In genomic region chr22:27987557-27987956, GRCh38 we compare ENCODE assay signal across 13 cellular contexts.
DNase-seq lines count a peak whose midpoint lies in the region; ATAC-seq and TF ChIP-seq lines count a peak whose summit lies in the region.
"Had no signal": no experiment of that assay in that cellular context is flagged by ENCODE, and none has a peak within 500 bp of the region (broad histone marks: within the 10 kb centered on the region; RNA-seq: fewer than 3 reads in every experiment).

No MANE protein-coding gene starts in this region.

- H3K4me2 ChIP-seq in fibroblast of lung (ENCODE audit: extremely low read depth, insufficient read depth, low read length) = no peak overlapping the region
- H3K4me2 ChIP-seq in smooth muscle cell = peak overlapping the region; percentile 56

- TF ChIP-seq CTCF in fibroblast of lung (conservative IDR thresholded peaks at IDR 0.05 in 1 of 2, IDR thresholded peaks at IDR 0.05 in 1 of 2; ENCODE audit: low read depth in 1 of 2, low read length in 2 of 2) (no peak), smooth muscle cell (IDR thresholded peaks at IDR 0.05; ENCODE audit: borderline replicate concordance, insufficient read depth, poor library complexity, severe bottlenecking) (no peak)

- H3K4me1 Mint-ChIP-seq in activated CD4-positive, alpha-beta memory T cell treated with anti-CD3 and anti-CD28 coated beads, Interleukin-2, amount 10 ng/mL, durations not matched to agents 7 days and 5 days = peaks cover 3% of the 10 kb centered on the region
- H3K4me1 Mint-ChIP-seq in activated CD4-positive, alpha-beta memory T cell treated with anti-CD3 and anti-CD28 coated beads for 36 hours (ENCODE audit: low read depth) = no peaks in the 10 kb centered on the region

- H3K4me3 ChIP-seq in fibroblast of lung (replicated peaks in 1 of 4; ENCODE audit: control extremely low read depth in 1 of 4, insufficient read depth in 1 of 4, low read depth in 3 of 4, low read length in 4 of 4) (no peak overlapping the region), smooth muscle cell (no peak overlapping the region)
- H3K4me3 ChIP-seq: body of pancreas, vagina had no signal

- H3K4me3 Mint-ChIP-seq in activated CD4-positive, alpha-beta memory T cell treated with anti-CD3 and anti-CD28 coated beads, Interleukin-2, amount 10 ng/mL, durations not matched to agents 7 days and 5 days = no peak overlapping the region
- no peak overlapping the region for H3K4me3 Mint-ChIP-seq in activated CD4-positive, alpha-beta memory T cell treated with anti-CD3 and anti-CD28 coated beads for 36 hours

- no peaks in the 10 kb centered on the region for H3K36me3 Mint-ChIP-seq in activated CD4-positive, alpha-beta memory T cell treated with anti-CD3 and anti-CD28 coated beads, Interleukin-2, amount 10 ng/mL, durations not matched to agents 7 days and 5 days (ENCODE audit: low read depth)
- H3K36me3 Mint-ChIP-seq in activated CD4-positive, alpha-beta memory T cell treated with anti-CD3 and anti-CD28 coated beads for 36 hours = no peaks in the 10 kb centered on the region

- H3K9me3 Mint-ChIP-seq in activated CD4-positive, alpha-beta memory T cell treated with anti-CD3 and anti-CD28 coated beads, Interleukin-2, amount 10 ng/mL, durations not matched to agents 7 days and 5 days = no peaks in the 10 kb centered on the region
- no peaks in the 10 kb centered on the region for H3K9me3 Mint-ChIP-seq in activated CD4-positive, alpha-beta memory T cell treated with anti-CD3 and anti-CD28 coated beads for 36 hours

- intact Hi-C loops in activated CD4-positive, alpha-beta memory T cell treated with anti-CD3 and anti-CD28 coated beads for 36 hours (cut with micrococcal nuclease) = no loop called here
- intact Hi-C loops in posterior vena cava (cut with DNase I) = no loop called here

- DNase-seq in activated CD4-positive, alpha-beta memory T cell treated with anti-CD3 and anti-CD28 coated beads, Interleukin-2, amount 10 ng/mL, durations not matched to agents 7 days and 5 days = peak; percentile 7
- no peak for DNase-seq in activated CD4-positive, alpha-beta memory T cell treated with anti-CD3 and anti-CD28 coated beads for 36 hours
- DNase-seq in MV-4-11 (lab: John Stamatoyannopoulos, UW) (peak; percentile 56), fibroblast of lung (ENCODE audit: low read depth in 2 of 2) (peak; percentile 85 to 96), smooth muscle cell (lab: John Stamatoyannopoulos, UW; ENCODE audit: unreplicated experiment) (no peak), NCI-H446 (lab: John Stamatoyannopoulos, UW) (no peak), posterior vena cava (ENCODE audit: low spot score) (no peak)
- DNase-seq: body of pancreas, left ventricle myocardium superior, NCI-H69, SW 1271 had no signal

- H3K27ac Mint-ChIP-seq in activated CD4-positive, alpha-beta memory T cell treated with anti-CD3 and anti-CD28 coated beads, Interleukin-2, amount 10 ng/mL, durations not matched to agents 7 days and 5 days = no peak overlapping the region
- no peak overlapping the region for H3K27ac Mint-ChIP-seq in activated CD4-positive, alpha-beta memory T cell treated with anti-CD3 and anti-CD28 coated beads for 36 hours

- H2AFZ ChIP-seq in fibroblast of lung (ENCODE audit: low read length) (no peak overlapping the region), smooth muscle cell (ENCODE audit: low read depth) (no peak overlapping the region)

- H3F3A ChIP-seq in smooth muscle cell (ENCODE audit: low read depth) = no peaks in the 10 kb centered on the region

- POLR2A ChIA-PET in activated CD4-positive, alpha-beta memory T cell treated with anti-CD3 and anti-CD28 coated beads, Interleukin-2, amount 10 ng/mL, durations not matched to agents 7 days and 5 days (lab: Charles Lee) = no interaction called here
- POLR2A ChIA-PET in activated CD4-positive, alpha-beta memory T cell treated with anti-CD3 and anti-CD28 coated beads for 36 hours (lab: Charles Lee) = no interaction called here

- CTCF ChIA-PET in activated CD4-positive, alpha-beta memory T cell treated with anti-CD3 and anti-CD28 coated beads, Interleukin-2, amount 10 ng/mL, durations not matched to agents 7 days and 5 days (lab: Charles Lee) = no interaction called here
- CTCF ChIA-PET in activated CD4-positive, alpha-beta memory T cell treated with anti-CD3 and anti-CD28 coated beads for 36 hours (lab: Charles Lee) = no interaction called here

- H3K27ac ChIP-seq in fibroblast of lung (ENCODE audit: insufficient read depth, low read length) = peak overlapping the region; percentile 61
- peak overlapping the region; percentile 59 for H3K27ac ChIP-seq in smooth muscle cell (ENCODE audit: low read depth)
- H3K27ac ChIP-seq: body of pancreas, vagina had no signal

- H3K9me3 ChIP-seq in fibroblast of lung (ENCODE audit: control insufficient read depth, insufficient read depth, low read depth, low read length) (no peaks in the 10 kb centered on the region), smooth muscle cell (replicated peaks; ENCODE audit: low read depth) (no peaks in the 10 kb centered on the region)
- H3K9me3 ChIP-seq: body of pancreas, vagina had no signal

- H3K9ac ChIP-seq in fibroblast of lung (ENCODE audit: insufficient read depth, low read length) (no peak overlapping the region), smooth muscle cell (ENCODE audit: low read depth) (no peak overlapping the region)

- H3K27me3 ChIP-seq in fibroblast of lung (ENCODE audit: control insufficient read depth, insufficient read depth, low read length) = no peaks in the 10 kb centered on the region
- no peaks in the 10 kb centered on the region for H3K27me3 ChIP-seq in smooth muscle cell (ENCODE audit: low read depth)
- H3K27me3 ChIP-seq: body of pancreas, vagina had no signal

- H3K4me1 ChIP-seq in fibroblast of lung (ENCODE audit: control insufficient read depth, extremely low read depth, insufficient read depth, low read length) (peaks cover 13% of the 10 kb centered on the region), smooth muscle cell (ENCODE audit: low read depth) (peaks cover 4% of the 10 kb centered on the region)
- H3K4me1 ChIP-seq: body of pancreas, vagina had no signal

- H3K36me3 ChIP-seq in fibroblast of lung (ENCODE audit: control insufficient read depth, insufficient read depth, low read length) = peaks cover 4% of the 10 kb centered on the region
- H3K36me3 ChIP-seq in smooth muscle cell (ENCODE audit: low read depth) = no peaks in the 10 kb centered on the region

- ATAC-seq in GM19324 (IDR thresholded peaks at IDR 0.05; ENCODE audit: low FRiP score, unreplicated experiment) = no peak
- ATAC-seq: body of pancreas, left ventricle myocardium superior had no signal

- WGBS in smooth muscle cell (ENCODE audit: low lambda C conversion rate) = 14% methylated on average over 6 of the region's 6 CpGs

- no peaks in the 10 kb centered on the region for H3K79me2 ChIP-seq in fibroblast of lung (ENCODE audit: control insufficient read depth, insufficient read depth, low read length)
- no peaks in the 10 kb centered on the region for H3K79me2 ChIP-seq in smooth muscle cell (ENCODE audit: low read depth)

- no peaks in the 10 kb centered on the region for H3K27me3 Mint-ChIP-seq in activated CD4-positive, alpha-beta memory T cell treated with anti-CD3 and anti-CD28 coated beads, Interleukin-2, amount 10 ng/mL, durations not matched to agents 7 days and 5 days
- no peaks in the 10 kb centered on the region for H3K27me3 Mint-ChIP-seq in activated CD4-positive, alpha-beta memory T cell treated with anti-CD3 and anti-CD28 coated beads for 36 hours

- H4K20me1 ChIP-seq in fibroblast of lung (ENCODE audit: control insufficient read depth, extremely low read depth, insufficient read depth, low read length) (no peaks in the 10 kb centered on the region), smooth muscle cell (ENCODE audit: low read depth) (peaks cover 13% of the 10 kb centered on the region)

Comparison
In these comparisons a context has a peak if more than half of its experiments do, and no peak if none do; other contexts are left out.
1. DNase-seq: peak in activated CD4-positive, alpha-beta memory T cell treated with anti-CD3 and anti-CD28 coated beads, Interleukin-2, amount 10 ng/mL, durations not matched to agents 7 days and 5 days (single experiment), MV-4-11 (single experiment) and fibroblast of lung (2 of 2); none in activated CD4-positive, alpha-beta memory T cell treated with anti-CD3 and anti-CD28 coated beads for 36 hours (single experiment), smooth muscle cell (single experiment), NCI-H446 (0 of 2) and posterior vena cava (single experiment).